Comparison of ENCODE assay signal across 19 cellular contexts in genomic region chr9:138073808-138074207, GRCh38.
DNase-seq lines count a peak whose midpoint lies in the region; ATAC-seq, FAIRE-seq and TF ChIP-seq lines count a peak whose summit lies in the region.
"Had no signal": no experiment of that assay in that cellular context is flagged by ENCODE, and none has a peak within 500 bp of the region (broad histone marks: within the 10 kb centered on the region; RNA-seq: fewer than 3 reads in every experiment).

No MANE protein-coding gene starts in this region.

- no peak for ATAC-seq in GM19023 (IDR thresholded peaks at IDR 0.05; ENCODE audit: unreplicated experiment)
- ATAC-seq: A549, GM12878 had no signal

- no peak overlapping the region for H3K27ac Mint-ChIP-seq in MCF 10A (ENCODE audit: low read depth, unreplicated experiment)

- POLR2A ChIA-PET in MCF 10A (lab: Yijun Ruan, JAX): interaction anchor here (1.2 kb wide), 1 partner anchor 12 kb away, joined by 3 read pairs; no protein-coding TSS in a partner anchor

- no peak overlapping the region for H3K9ac ChIP-seq in kidney (ENCODE audit: low read length in 2 of 2)
- H3K9ac ChIP-seq: GM23248 had no signal

- H3K36me3 ChIP-seq in breast epithelium (no peaks in the 10 kb centered on the region), Peyer's patch (no peaks in the 10 kb centered on the region), kidney (ENCODE audit: control insufficient read depth in 1 of 2, insufficient read depth in 2 of 2, low read length in 2 of 2) (no peaks in the 10 kb centered on the region), stomach (no peaks in the 10 kb centered on the region)

- no peaks in the 10 kb centered on the region for H3K4me1 Mint-ChIP-seq in MCF 10A (ENCODE audit: insufficient read depth, unreplicated experiment)

- peaks cover 0 to 22% of the 10 kb centered on the region in 2 donors for H3K27me3 ChIP-seq in breast epithelium
- no peaks in the 10 kb centered on the region for H3K27me3 ChIP-seq in Peyer's patch
- peaks cover 0 to 20% (median 0%) of the 10 kb centered on the region in 3 donors for H3K27me3 ChIP-seq in stomach

- BruUV-seq in MCF 10A (replicated peaks; lab: Mats Ljungman, UMichigan): no TSS peak

- FAIRE-seq in kidney (lab: Jason Lieb, UNC): no peak
- FAIRE-seq: A549, GM12878 had no signal

- TF ChIP-seq EP300 in stomach (IDR thresholded peaks at IDR 0.05): no peak

- H3K4me3 Mint-ChIP-seq in MCF 10A (ENCODE audit: unreplicated experiment): no peak overlapping the region

- 83 to 91% (median 89%) methylated on average over 9 to 12 of the region's 12 CpGs for WGBS in stomach, 5 donors

- no peaks in the 10 kb centered on the region for H3K4me1 ChIP-seq in breast epithelium
- H3K4me1 ChIP-seq in Peyer's patch: no peaks in the 10 kb centered on the region
- no peaks in the 10 kb centered on the region for H3K4me1 ChIP-seq in kidney (ENCODE audit: control insufficient read depth in 1 of 2, insufficient read depth in 1 of 2, low read depth in 1 of 2, low read length in 2 of 2)
- no peaks in the 10 kb centered on the region for H3K4me1 ChIP-seq in stomach
- H3K4me1 ChIP-seq: A549 had no signal

- CTCF ChIA-PET in MCF 10A (lab: Yijun Ruan, JAX): no interaction called here

- DNase-seq in breast epithelium (ENCODE audit: low spot score in 2 of 2) (peak; percentile 5 to 37), MCF 10A (ENCODE audit: unreplicated experiment) (no peak), Peyer's patch (peak; percentile 1 to 22 (median 16)), kidney (peak; percentile 30), stomach (peak; percentile 16), midbrain (lab: John Stamatoyannopoulos, UW) (no peak)
- DNase-seq in activated CD4-positive, alpha-beta T cell treated with anti-CD3 and anti-CD28 coated beads for 48 hours: no peak
- DNase-seq: C1 segment of cervical spinal cord, DMS 273 treated with DMSO at 0.1 percent for 48 hours, GDM1, GM23248, KG1, NCI-H1048, NCI-H2081 treated with DMSO at 0.1 percent for 48 hours, NCI-H510A, PC-9 had no signal

- H3K9me3 ChIP-seq in breast epithelium (no peaks in the 10 kb centered on the region), Peyer's patch (no peaks in the 10 kb centered on the region), kidney (ENCODE audit: control insufficient read depth in 1 of 2, low read length in 2 of 2) (no peaks in the 10 kb centered on the region), stomach (no peaks in the 10 kb centered on the region)
- H3K9me3 ChIP-seq: A549 had no signal

- no peak for TF ChIP-seq POLR2A in breast epithelium (IDR thresholded peaks at IDR 0.05)
- no peak for TF ChIP-seq POLR2A in Peyer's patch (IDR thresholded peaks at IDR 0.05)
- no peak for TF ChIP-seq POLR2A in stomach (IDR thresholded peaks at IDR 0.05)

- H3K27ac ChIP-seq in breast epithelium: no peak overlapping the region
- H3K27ac ChIP-seq in Peyer's patch: no peak overlapping the region
- H3K27ac ChIP-seq in kidney (ENCODE audit: low read depth in 2 of 2, low read length in 2 of 2): no peak overlapping the region
- H3K27ac ChIP-seq in stomach: no peak overlapping the region
- H3K27ac ChIP-seq: A549, GM23248, PC-9 had no signal

- no peak for TF ChIP-seq CTCF in breast epithelium (IDR thresholded peaks at IDR 0.05)
- TF ChIP-seq CTCF in MCF 10A (IDR thresholded peaks at IDR 0.05; ENCODE audit: unreplicated experiment): no peak
- TF ChIP-seq CTCF in Peyer's patch (IDR thresholded peaks at IDR 0.05): no peak
- no peak for TF ChIP-seq CTCF in kidney (IDR thresholded peaks at IDR 0.05; ENCODE audit: borderline replicate concordance, extremely low read depth, insufficient read depth)
- no peak for TF ChIP-seq CTCF in stomach (IDR thresholded peaks at IDR 0.05)

- no peak overlapping the region for H3K4me3 ChIP-seq in breast epithelium
- H3K4me3 ChIP-seq in Peyer's patch: no peak overlapping the region
- no peak overlapping the region for H3K4me3 ChIP-seq in kidney (ENCODE audit: low read length in 2 of 2)
- H3K4me3 ChIP-seq in stomach: no peak overlapping the region
- H3K4me3 ChIP-seq: A549, GM12878, GM23248, PC-9 had no signal

- intact Hi-C loops in breast epithelium (cut with DNase I; ENCODE audit: low total_unique reads): no loop called here
- intact Hi-C loops in MCF 10A (cut with micrococcal nuclease): no loop called here
- intact Hi-C loops in kidney (cut with DNase I): no loop called here
- intact Hi-C loops in stomach (cut with DNase I; ENCODE audit: low total_unique reads): no loop called here

- peaks cover 17% of the 10 kb centered on the region for H3K9me3 Mint-ChIP-seq in MCF 10A (ENCODE audit: unreplicated experiment)

- H3K36me3 Mint-ChIP-seq in MCF 10A (ENCODE audit: insufficient read depth, unreplicated experiment): no peaks in the 10 kb centered on the region

- no peaks in the 10 kb centered on the region for H3K27me3 Mint-ChIP-seq in MCF 10A (ENCODE audit: insufficient read depth, unreplicated experiment)

Comparison
In these comparisons a context has a peak if more than half of its experiments do, and no peak if none do; other contexts are left out.
1. DNase-seq: peak in breast epithelium (2 of 2), Peyer's patch (3 of 3), kidney (single experiment) and stomach (single experiment); none in MCF 10A (single experiment), midbrain (single experiment) and activated CD4-positive, alpha-beta T cell treated with anti-CD3 and anti-CD28 coated beads for 48 hours (single experiment).